8 cellular contexts compared by ENCODE assay signal in genomic region chr10:16436758-16437539, GRCh38. TPM values are rescaled to one million over a fixed set of nuclear protein-coding genes. Genes with fewer than 3 reads are reported as not detected.
DNase-seq lines count a peak whose midpoint lies in the region; ATAC-seq and TF ChIP-seq lines count a peak whose summit lies in the region.

Gene PTER (plus strand): TSS chr10:16437010. CDS start chr10:16484385, 47,375 bp downstream.

- ATAC-seq in GM23338, result peak; percentile 98

- H4K20me1 ChIP-seq in GM23338 (replicated peaks; ENCODE audit: insufficient read depth), result no peaks in the 10 kb centered on the region; the same call in 1 of the 2 replicates

- TF ChIP-seq CTCF in GM23338 (conservative IDR thresholded peaks at IDR 0.05; ENCODE audit: low read depth in 2 of 2) (no peak), fibroblast of pulmonary artery (IDR thresholded peaks at IDR 0.05; ENCODE audit: low read length, missing control alignments) (no peak), nephron progenitor cell (IDR thresholded peaks at IDR 0.05) (no peak)

- peaks cover 2% of the 10 kb centered on the region for H3K27me3 Mint-ChIP-seq in GM23338 (ENCODE audit: insufficient read depth, low read depth, poor library complexity)
- peaks cover 15% of the 10 kb centered on the region for H3K27me3 Mint-ChIP-seq in nephron progenitor cell (ENCODE audit: low read depth, poor library complexity)
- peaks cover 8% of the 10 kb centered on the region for H3K27me3 Mint-ChIP-seq in stimulated activated naive CD8-positive, alpha-beta T cell treated with anti-CD3 and anti-CD28 coated beads, Interleukin-15, Interleukin-2, amounts not matched to agents 100 ng/mL and 50 ng/mL, for 24 hours

- peaks cover 6% of the 10 kb centered on the region for H3K4me1 ChIP-seq in GM23338 (ENCODE audit: insufficient read depth)

- H3K36me3 Mint-ChIP-seq in GM23338 (ENCODE audit: low read depth) (no peaks in the 10 kb centered on the region), nephron progenitor cell (ENCODE audit: low read depth) (no peaks in the 10 kb centered on the region)
- H3K36me3 Mint-ChIP-seq in stimulated activated naive CD8-positive, alpha-beta T cell treated with anti-CD3 and anti-CD28 coated beads, Interleukin-15, Interleukin-2, amounts not matched to agents 100 ng/mL and 50 ng/mL, for 24 hours (ENCODE audit: low read depth), result peaks cover 40% of the 10 kb centered on the region

- no peaks in the 10 kb centered on the region for H3K36me3 ChIP-seq in GM23338 (ENCODE audit: insufficient read depth)

- H3K4me3 ChIP-seq in GM23338, result peak within 1 kb of the TSS; percentile 50
- peak within 1 kb of the TSS; percentile 64 for H3K4me3 ChIP-seq in fibroblast of pulmonary artery (replicated peaks; ENCODE audit: low read depth, low read length)

- no peaks in the 10 kb centered on the region for H3K27me3 ChIP-seq in GM23338 (ENCODE audit: insufficient read depth)

- no peaks in the 10 kb centered on the region for H3K79me2 ChIP-seq in GM23338 (replicated peaks; ENCODE audit: insufficient read depth)

- H3K4me3 Mint-ChIP-seq in GM23338 (peak within 1 kb of the TSS; percentile 73), nephron progenitor cell (peak within 1 kb of the TSS; percentile 82)
- peak within 1 kb of the TSS; percentile 92 for H3K4me3 Mint-ChIP-seq in stimulated activated naive CD8-positive, alpha-beta T cell treated with anti-CD3 and anti-CD28 coated beads, Interleukin-15, Interleukin-2, amounts not matched to agents 100 ng/mL and 50 ng/mL, for 24 hours

- no peak within 1 kb of the TSS for H3K27ac ChIP-seq in GM23338 (ENCODE audit: low read depth)

- DNase-seq in Daoy (ENCODE audit: low read depth), result peak; percentile 96
- peak; percentile 98 for DNase-seq in GM23338 (ENCODE audit: low spot score)
- peak; percentile 99 for DNase-seq in Kasumi-1 (lab: John Stamatoyannopoulos, UW)
- DNase-seq in RPMI8226, result peak; percentile 96
- DNase-seq in activated T-helper 9 cell treated with anti-CD3 and anti-CD28 coated beads, Interleukin-2, amount 50 U/mL, for 16 hours (ENCODE audit: low read depth), result peak; percentile 96
- peak; percentile 92 for DNase-seq in fibroblast of pulmonary artery (ENCODE audit: low read depth)
- DNase-seq in nephron progenitor cell, result peak; percentile 98

- H3K9me2 ChIP-seq in GM23338 (ENCODE audit: insufficient read depth), result no peaks in the 10 kb centered on the region

- H3K4me1 Mint-ChIP-seq in GM23338, result peaks cover 19% of the 10 kb centered on the region
- H3K4me1 Mint-ChIP-seq in nephron progenitor cell, result peaks cover 37% of the 10 kb centered on the region
- H3K4me1 Mint-ChIP-seq in stimulated activated naive CD8-positive, alpha-beta T cell treated with anti-CD3 and anti-CD28 coated beads, Interleukin-15, Interleukin-2, amounts not matched to agents 100 ng/mL and 50 ng/mL, for 24 hours (ENCODE audit: low read depth), result peaks cover 55% of the 10 kb centered on the region

- H3K4me2 ChIP-seq in GM23338, result peak within 1 kb of the TSS; percentile 70

- peak within 1 kb of the TSS; percentile 99 for H2AFZ ChIP-seq in GM23338

- H3F3A ChIP-seq in GM23338 (replicated peaks; ENCODE audit: low read depth), result no peaks in the 10 kb centered on the region

- H3K27ac Mint-ChIP-seq in GM23338 (no peak within 1 kb of the TSS), nephron progenitor cell (peak within 1 kb of the TSS; percentile 61)
- H3K27ac Mint-ChIP-seq in stimulated activated naive CD8-positive, alpha-beta T cell treated with anti-CD3 and anti-CD28 coated beads, Interleukin-15, Interleukin-2, amounts not matched to agents 100 ng/mL and 50 ng/mL, for 24 hours, result peak within 1 kb of the TSS; percentile 93

- H3K9me3 Mint-ChIP-seq in GM23338 (no peaks in the 10 kb centered on the region), nephron progenitor cell (no peaks in the 10 kb centered on the region)
- no peaks in the 10 kb centered on the region for H3K9me3 Mint-ChIP-seq in stimulated activated naive CD8-positive, alpha-beta T cell treated with anti-CD3 and anti-CD28 coated beads, Interleukin-15, Interleukin-2, amounts not matched to agents 100 ng/mL and 50 ng/mL, for 24 hours

TF ChIP-seq in GM23338, 12 proteins besides CTCF, POLR2A, EP300 and RAD21:
- TF ChIP-seq ETS1 (IDR thresholded peaks at IDR 0.05) (peak; percentile 40; the same call in 1 of the 2 replicates), STAT1 (IDR thresholded peaks at IDR 0.05; ENCODE audit: unreplicated experiment) (no peak), POLR2AphosphoS5 (IDR thresholded peaks at IDR 0.05; ENCODE audit: low read depth) (peak; percentile 84)

RNA-seq across cellular contexts. Expression of gene PTER, which starts in this region (rescaled TPM):
- total RNA-seq in Daoy (2014; rRNA removed; shearing (Covaris generic)), result 7.2 and 7.4 TPM in 2 replicates
- total RNA-seq in GM23338 (2014; rRNA removed; shearing (Covaris generic)), result 3.5 and 4.8 TPM in 2 replicates
- polyA plus RNA-seq in GM23338 (2016; fragmentation: Nextera tagmentation; extraction: Ambion mirVana), result 4.4 and 4.9 TPM in 2 replicates
